In the genomic region with DNA sequence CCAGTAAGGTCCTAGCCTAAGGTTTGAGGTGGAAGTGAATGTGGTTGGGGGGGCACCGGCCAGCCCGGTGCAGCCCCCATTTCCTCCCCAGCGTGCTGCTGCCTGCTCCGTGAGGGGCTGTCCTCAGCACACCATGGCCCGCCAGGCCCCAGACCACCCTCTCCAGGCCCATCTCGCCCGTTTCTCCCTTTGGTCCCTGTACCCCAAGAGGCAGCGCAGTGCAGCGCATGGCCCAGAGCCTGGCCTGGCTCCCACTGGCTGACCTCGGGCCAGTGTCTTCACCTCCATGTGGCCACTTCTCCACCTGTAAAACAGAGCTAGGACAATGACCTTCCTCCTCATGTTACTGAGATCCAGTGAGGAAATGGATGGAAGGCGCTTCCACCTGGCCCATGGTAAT, we compare ENCODE assay signal across 1 cellular context.
TF ChIP-seq lines count a peak whose summit lies in the region.

No MANE protein-coding gene starts in this region.

TF ChIP-seq in HepG2, 621 proteins besides CTCF, POLR2A, EP300 and RAD21 (continued from another document):
- TF ChIP-seq, protein P1, sequence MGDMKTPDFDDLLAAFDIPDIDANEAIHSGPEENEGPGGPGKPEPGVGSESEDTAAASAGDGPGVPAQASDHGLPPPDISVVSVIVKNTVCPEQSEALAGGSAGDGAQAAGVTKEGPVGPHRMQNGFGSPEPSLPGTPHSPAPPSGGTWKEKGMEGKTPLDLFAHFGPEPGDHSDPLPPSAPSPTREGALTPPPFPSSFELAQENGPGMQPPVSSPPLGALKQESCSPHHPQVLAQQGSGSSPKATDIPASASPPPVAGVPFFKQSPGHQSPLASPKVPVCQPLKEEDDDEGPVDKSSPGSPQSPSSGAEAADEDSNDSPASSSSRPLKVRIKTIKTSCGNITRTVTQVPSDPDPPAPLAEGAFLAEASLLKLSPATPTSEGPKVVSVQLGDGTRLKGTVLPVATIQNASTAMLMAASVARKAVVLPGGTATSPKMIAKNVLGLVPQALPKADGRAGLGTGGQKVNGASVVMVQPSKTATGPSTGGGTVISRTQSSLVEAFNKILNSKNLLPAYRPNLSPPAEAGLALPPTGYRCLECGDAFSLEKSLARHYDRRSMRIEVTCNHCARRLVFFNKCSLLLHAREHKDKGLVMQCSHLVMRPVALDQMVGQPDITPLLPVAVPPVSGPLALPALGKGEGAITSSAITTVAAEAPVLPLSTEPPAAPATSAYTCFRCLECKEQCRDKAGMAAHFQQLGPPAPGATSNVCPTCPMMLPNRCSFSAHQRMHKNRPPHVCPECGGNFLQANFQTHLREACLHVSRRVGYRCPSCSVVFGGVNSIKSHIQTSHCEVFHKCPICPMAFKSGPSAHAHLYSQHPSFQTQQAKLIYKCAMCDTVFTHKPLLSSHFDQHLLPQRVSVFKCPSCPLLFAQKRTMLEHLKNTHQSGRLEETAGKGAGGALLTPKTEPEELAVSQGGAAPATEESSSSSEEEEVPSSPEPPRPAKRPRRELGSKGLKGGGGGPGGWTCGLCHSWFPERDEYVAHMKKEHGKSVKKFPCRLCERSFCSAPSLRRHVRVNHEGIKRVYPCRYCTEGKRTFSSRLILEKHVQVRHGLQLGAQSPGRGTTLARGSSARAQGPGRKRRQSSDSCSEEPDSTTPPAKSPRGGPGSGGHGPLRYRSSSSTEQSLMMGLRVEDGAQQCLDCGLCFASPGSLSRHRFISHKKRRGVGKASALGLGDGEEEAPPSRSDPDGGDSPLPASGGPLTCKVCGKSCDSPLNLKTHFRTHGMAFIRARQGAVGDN (CRISPR knock-in tag; IDR thresholded peaks at IDR 0.05), result 0 out of 2 replicates have a peak, but pooled peaks have one; percentile 12
- no peak for TF ChIP-seq CREB1 (IDR thresholded peaks at IDR 0.05)
- no peak for TF ChIP-seq CREB1 (CRISPR knock-in tag; IDR thresholded peaks at IDR 0.05)
